8 cellular contexts compared by ENCODE assay signal in genomic region chr16:30941600-30942420, GRCh38. TPM values are rescaled to one million over a fixed set of nuclear protein-coding genes. Genes with fewer than 3 reads are reported as not detected.
DNase-seq lines count a peak whose midpoint lies in the region; ATAC-seq, FAIRE-seq and TF ChIP-seq lines count a peak whose summit lies in the region.

No MANE protein-coding gene starts in this region.

- no peaks in the 10 kb centered on the region for H3K9me3 ChIP-seq in colonic mucosa
- H3K9me3 ChIP-seq in HepG2 (ENCODE audit: low read length) = no peaks in the 10 kb centered on the region

- peak; percentile 92 for TF ChIP-seq RAD21 in HepG2 (CRISPR knock-in tag; IDR thresholded peaks at IDR 0.05)

- FAIRE-seq in HepG2 (lab: Jason Lieb, UNC) = peak; percentile 66

- H3K27me3 Mint-ChIP-seq in activated B cell treated with CpG ODN at 0.5 μM for 24 hours = no peaks in the 10 kb centered on the region

- peaks cover 22% of the 10 kb centered on the region for H3K4me1 Mint-ChIP-seq in activated B cell treated with CpG ODN at 0.5 μM for 24 hours

- H3K4me3 ChIP-seq in GM12875 (ENCODE audit: low read depth, low read length) = no peak overlapping the region
- H3K4me3 ChIP-seq in colonic mucosa = no peak overlapping the region
- H3K4me3 ChIP-seq in HepG2 (replicated peaks in 1 of 3; ENCODE audit: insufficient read depth in 1 of 3, low read depth in 2 of 3, low read length in 3 of 3) = peak overlapping the region in 2 of 3 experiments; percentile 32 to 54; a peak in 3 of 6 replicates

- CTCF ChIA-PET in activated B cell treated with CpG ODN at 0.5 μM for 24 hours (lab: Charles Lee) (interaction anchor here (0.6 to 4.2 kb wide), 13 partner anchors 8 to 512 kb away, joined by 3 to 40 read pairs (median 4); partner anchors contain the start of gene DCTPP1), HepG2 (lab: Yijun Ruan, JAX; ENCODE audit: low intra/inter-chr PET ratio, low total read pairs) (interaction anchor here (0.7 to 0.8 kb wide), 2 partner anchors 12 kb away, joined by 4 read pairs; no protein-coding TSS in a partner anchor)

- peak; percentile 19 for DNase-seq in NCI-H2029 treated with DMSO at 0.1 percent for 48 hours (lab: John Stamatoyannopoulos, UW)
- peak; percentile 62 for DNase-seq in activated B cell treated with CpG ODN at 0.5 μM for 24 hours
- DNase-seq in colonic mucosa = peak; percentile 84
- DNase-seq in HepG2 (ENCODE audit: low spot score) = peak; percentile 80
- DNase-seq in stimulated activated CD8-positive, alpha-beta memory T cell treated with anti-CD3 and anti-CD28 coated beads, Interleukin-4, amount 100 ng/mL, for 48 hours = peak; percentile 80

- H3K36me3 Mint-ChIP-seq in activated B cell treated with CpG ODN at 0.5 μM for 24 hours (ENCODE audit: low read depth) = peaks cover 12% of the 10 kb centered on the region

- no peak overlapping the region for H2AFZ ChIP-seq in HepG2 (ENCODE audit: low read length)

- WGBS in HepG2 (ENCODE audit: low lambda C conversion rate) = 49% methylated on average over 6 of the region's 15 CpGs

- POLR2A ChIA-PET in activated B cell treated with CpG ODN at 0.5 μM for 24 hours (lab: Charles Lee) = interaction anchor here (0.6 to 1.7 kb wide), 6 partner anchors 16 to 200 kb away, joined by 3 to 6 read pairs (median 4); partner anchors contain the start of genes KAT8, PHKG2 and SETD1A
- POLR2A ChIA-PET in HepG2 (lab: Yijun Ruan, JAX) = interaction anchor here (0.7 to 2.4 kb wide), 22 partner anchors 8 to 331 kb away, joined by 3 to 20 read pairs (median 4); partner anchors contain the start of genes FBXL19, HSD3B7, KAT8 and PRSS8

- no peaks in the 10 kb centered on the region for H3K79me2 ChIP-seq in HepG2 (ENCODE audit: insufficient read depth, low read length)

- H3K4me1 ChIP-seq in colonic mucosa (peaks cover 10% of the 10 kb centered on the region), HepG2 (ENCODE audit: insufficient read depth, low read length) (peaks cover 17% of the 10 kb centered on the region)

- peak overlapping the region; percentile 63 for H3K27ac Mint-ChIP-seq in activated B cell treated with CpG ODN at 0.5 μM for 24 hours

- TF ChIP-seq CTCF in 22Rv1 (IDR thresholded peaks at IDR 0.05) (peak; percentile 94), GM12875 (IDR thresholded peaks at IDR 0.05; ENCODE audit: borderline replicate concordance, insufficient read depth, low read depth, low read length) (peak; percentile 98), activated B cell treated with CpG ODN at 0.5 μM for 24 hours (IDR thresholded peaks at IDR 0.05) (peak; percentile 62), colonic mucosa (IDR thresholded peaks at IDR 0.05) (peak; percentile 89), HepG2 (CRISPR knock-in tag; IDR thresholded peaks at IDR 0.05) (peak; percentile 99)

- H3K36me3 ChIP-seq in colonic mucosa = no peaks in the 10 kb centered on the region
- peaks cover 10 to 23% of the 10 kb centered on the region in 2 experiments; a peak in 4 of 5 replicates for H3K36me3 ChIP-seq in HepG2 (replicated peaks in 1 of 2; ENCODE audit: control insufficient read depth in 1 of 2, insufficient read depth in 2 of 2, low read length in 2 of 2)

- in situ Hi-C loops in HepG2 (cut with HindIII; ENCODE audit: extremely low pct_ligation_motif_present, low pct_unique_long_range_greater_than_20kb) = no loop called here

- H3K4me2 ChIP-seq in HepG2 (ENCODE audit: low read depth, low read length) = peak overlapping the region; percentile 62

- H3K27ac ChIP-seq in 22Rv1 = no peak overlapping the region
- H3K27ac ChIP-seq in colonic mucosa = peak overlapping the region; percentile 55
- peak overlapping the region; percentile 37 for H3K27ac ChIP-seq in HepG2 (ENCODE audit: extremely low read length, insufficient read depth, low read length)

- H3K27me3 ChIP-seq in colonic mucosa (no peaks in the 10 kb centered on the region), HepG2 (ENCODE audit: control insufficient read depth in 1 of 2, insufficient read depth in 2 of 2, low read length in 2 of 2) (no peaks in the 10 kb centered on the region)

- H3K9me3 Mint-ChIP-seq in activated B cell treated with CpG ODN at 0.5 μM for 24 hours = no peaks in the 10 kb centered on the region

- H3K9ac ChIP-seq in colonic mucosa (ENCODE audit: low read depth in 2 of 2, low read length in 2 of 2) (peak overlapping the region in 1 of 2 donors; percentile 32), HepG2 (ENCODE audit: insufficient read depth, low read depth, low read length) (peak overlapping the region; percentile 48; the same call in 1 of the 2 replicates)

- TF ChIP-seq POLR2A in HepG2 (IDR thresholded peaks at IDR 0.05; ENCODE audit: insufficient read depth in 1 of 2, low read depth in 2 of 2, low read length in 2 of 2) = no peak

- no TSS peak for BruUV-seq in HepG2 (replicated peaks; lab: Mats Ljungman, UMichigan)

- intact Hi-C loops in activated B cell treated with CpG ODN at 0.5 μM for 24 hours (cut with micrococcal nuclease) = loop anchor here (1.0 kb wide), 3 partner anchors 8 to 98 kb away; no protein-coding TSS in a partner anchor
- intact Hi-C loops in colonic mucosa (cut with DNase I) = no loop called here
- intact Hi-C loops in HepG2 (cut with micrococcal nuclease; ENCODE audit: unreplicated experiment) = no loop called here

- H3K4me3 Mint-ChIP-seq in activated B cell treated with CpG ODN at 0.5 μM for 24 hours = peak overlapping the region; percentile 52

- H4K20me1 ChIP-seq in HepG2 (ENCODE audit: insufficient read depth, low read length) = no peaks in the 10 kb centered on the region

- TF ChIP-seq EP300 in HepG2 (IDR thresholded peaks at IDR 0.05; ENCODE audit: low read depth in 2 of 2, low read length in 2 of 2) (no peak), HepG2 (CRISPR knock-in tag; IDR thresholded peaks at IDR 0.05; ENCODE audit: borderline replicate concordance) (no peak)

- peak; percentile 79 for ATAC-seq in HG02763 (IDR thresholded peaks at IDR 0.05; ENCODE audit: unreplicated experiment)
- ATAC-seq in activated B cell treated with CpG ODN at 0.5 μM for 24 hours (ENCODE audit: low read depth) = peak; percentile 99
- peak; percentile 95 for ATAC-seq in HepG2

RNA-seq across cellular contexts. Expression of gene ORAI3, which starts 7.1 kb away (rescaled TPM):
- total RNA-seq in activated B cell treated with CpG ODN at 0.5 μM for 24 hours = 25.1 and 30.6 TPM in 2 replicates
- total RNA-seq in colonic mucosa = 10 to 100 TPM; 14.3 to 22.1 TPM
- total RNA-seq in HepG2 (2016; rRNA removed; fragmentation: Illumina TruSeq; extraction: Trizol) = 6.3 and 11.4 TPM in 2 replicates
- total RNA-seq in HepG2 (2016; cell fraction: cytosol; rRNA removed; fragmentation: Illumina TruSeq; extraction: Trizol; ENCODE audit: low read depth) = 3.1 and 3.3 TPM in 2 replicates
- 6.8 and 11.0 TPM in 2 replicates for total RNA-seq in HepG2 (2016; cell fraction: insoluble cytoplasmic fraction; rRNA removed; fragmentation: Illumina TruSeq; extraction: Trizol)
- 6.6 and 6.9 TPM in 2 replicates for total RNA-seq in HepG2 (2016; cell fraction: membrane; rRNA removed; fragmentation: Illumina TruSeq; extraction: Trizol)
- total RNA-seq in HepG2 (2016; cell fraction: nucleus; rRNA removed; fragmentation: Illumina TruSeq; extraction: Trizol) = 9.5 and 9.8 TPM in 2 replicates
- polyA plus RNA-seq in HepG2 (2011; rRNA removed) = 32.0 and 41.3 TPM in 2 replicates
- polyA plus RNA-seq in HepG2 (2011; cell fraction: cytosol; rRNA removed) = 40.6 and 43.1 TPM in 2 replicates
- 24.2 and 26.2 TPM in 2 replicates for polyA plus RNA-seq in HepG2 (2011; cell fraction: nucleus; rRNA removed)
- polyA plus RNA-seq in HepG2 (2012) = 8.4 and 8.8 TPM in 2 replicates
- polyA plus RNA-seq in HepG2 (2016; cell fraction: cytosol; fragmentation: Illumina TruSeq; extraction: Trizol; ENCODE audit: low read depth) = 2.0 and 3.1 TPM in 2 replicates
- polyA plus RNA-seq in HepG2 (2016; cell fraction: insoluble cytoplasmic fraction; fragmentation: Illumina TruSeq; extraction: Trizol; ENCODE audit: low read depth) = 6.2 and 7.6 TPM in 2 replicates
- polyA plus RNA-seq in HepG2 (2016; cell fraction: membrane; fragmentation: Illumina TruSeq; extraction: Trizol; ENCODE audit: low read depth) = 4.8 and 5.1 TPM in 2 replicates
- 14.8 and 15.7 TPM in 2 replicates for polyA plus RNA-seq in HepG2 (2016; cell fraction: nucleus; fragmentation: Illumina TruSeq; extraction: Trizol; ENCODE audit: insufficient read depth, low read depth)
- 9.3 and 112 TPM in 2 replicates for polyA minus RNA-seq in HepG2 (2011; rRNA and poly(A)+ RNA removed; ENCODE audit: low replicate concordance)
- 19.9 and 21.3 TPM in 2 replicates for polyA minus RNA-seq in HepG2 (2011; cell fraction: cytosol; rRNA and poly(A)+ RNA removed)
- polyA minus RNA-seq in HepG2 (2011; cell fraction: nucleus; rRNA and poly(A)+ RNA removed) = 9.7 and 16.2 TPM in 2 replicates

RNA-seq across cellular contexts. Expression of gene SETD1A, which starts 15.7 kb away (rescaled TPM):
- total RNA-seq in activated B cell treated with CpG ODN at 0.5 μM for 24 hours (29.6 and 32.8 TPM in 2 replicates), colonic mucosa (10 to 100 TPM; 11.6 to 15.9 TPM), HepG2 (2016; rRNA removed; fragmentation: Illumina TruSeq; extraction: Trizol) (3.6 and 5.6 TPM in 2 replicates)
- total RNA-seq in HepG2 (2016; cell fraction: cytosol; rRNA removed; fragmentation: Illumina TruSeq; extraction: Trizol; ENCODE audit: low read depth) = 7.1 and 10.5 TPM in 2 replicates
- total RNA-seq in HepG2 (2016; cell fraction: insoluble cytoplasmic fraction; rRNA removed; fragmentation: Illumina TruSeq; extraction: Trizol) = 3.1 and 5.4 TPM in 2 replicates
- total RNA-seq in HepG2 (2016; cell fraction: membrane; rRNA removed; fragmentation: Illumina TruSeq; extraction: Trizol) = 4.3 and 6.1 TPM in 2 replicates
- 6.3 and 8.6 TPM in 2 replicates for total RNA-seq in HepG2 (2016; cell fraction: nucleus; rRNA removed; fragmentation: Illumina TruSeq; extraction: Trizol)
- polyA plus RNA-seq in HepG2 (2011; rRNA removed) = 3.2 and 3.8 TPM in 2 replicates
- polyA plus RNA-seq in HepG2 (2011; cell fraction: cytosol; rRNA removed) = 1.6 and 2.0 TPM in 2 replicates
- 23.9 and 35.1 TPM in 2 replicates for polyA plus RNA-seq in HepG2 (2011; cell fraction: nucleus; rRNA removed)
- 15.4 and 28.2 TPM in 2 replicates for polyA plus RNA-seq in HepG2 (2012)
- 0.57 and 1.4 TPM in 2 replicates for polyA plus RNA-seq in HepG2 (2016; cell fraction: cytosol; fragmentation: Illumina TruSeq; extraction: Trizol; ENCODE audit: low read depth)
- polyA plus RNA-seq in HepG2 (2016; cell fraction: insoluble cytoplasmic fraction; fragmentation: Illumina TruSeq; extraction: Trizol; ENCODE audit: low read depth) = 10.9 and 15.4 TPM in 2 replicates
- polyA plus RNA-seq in HepG2 (2016; cell fraction: membrane; fragmentation: Illumina TruSeq; extraction: Trizol; ENCODE audit: low read depth) = 2.9 and 3.9 TPM in 2 replicates
- polyA plus RNA-seq in HepG2 (2016; cell fraction: nucleus; fragmentation: Illumina TruSeq; extraction: Trizol; ENCODE audit: insufficient read depth, low read depth) = 43.7 and 55.5 TPM in 2 replicates
- polyA minus RNA-seq in HepG2 (2011; rRNA and poly(A)+ RNA removed; ENCODE audit: low replicate concordance) = 5.5 and 8.7 TPM in 2 replicates
- polyA minus RNA-seq in HepG2 (2011; cell fraction: cytosol; rRNA and poly(A)+ RNA removed) = 2.8 and 3.1 TPM in 2 replicates
- polyA minus RNA-seq in HepG2 (2011; cell fraction: nucleus; rRNA and poly(A)+ RNA removed) = 7.0 and 11.2 TPM in 2 replicates

RNA-seq across cellular contexts. Expression of gene FBXL19, which starts 18.4 kb away (rescaled TPM):
- total RNA-seq in activated B cell treated with CpG ODN at 0.5 μM for 24 hours (20.3 and 24.2 TPM in 2 replicates), colonic mucosa (10 to 100 TPM; 21.9 to 44.8 TPM), HepG2 (2016; rRNA removed; fragmentation: Illumina TruSeq; extraction: Trizol) (7.4 and 13.7 TPM in 2 replicates)
- total RNA-seq in HepG2 (2016; cell fraction: cytosol; rRNA removed; fragmentation: Illumina TruSeq; extraction: Trizol; ENCODE audit: low read depth) = 0.88 and 1.0 TPM in 2 replicates
- total RNA-seq in HepG2 (2016; cell fraction: insoluble cytoplasmic fraction; rRNA removed; fragmentation: Illumina TruSeq; extraction: Trizol) = 7.5 and 14.8 TPM in 2 replicates
- 3.5 and 3.7 TPM in 2 replicates for total RNA-seq in HepG2 (2016; cell fraction: membrane; rRNA removed; fragmentation: Illumina TruSeq; extraction: Trizol)
- total RNA-seq in HepG2 (2016; cell fraction: nucleus; rRNA removed; fragmentation: Illumina TruSeq; extraction: Trizol) = 7.2 and 8.5 TPM in 2 replicates
- polyA plus RNA-seq in HepG2 (2011; rRNA removed) = 6.0 and 10.1 TPM in 2 replicates
- polyA plus RNA-seq in HepG2 (2011; cell fraction: cytosol; rRNA removed) = 4.8 and 8.3 TPM in 2 replicates
- polyA plus RNA-seq in HepG2 (2011; cell fraction: nucleus; rRNA removed) = 32.6 and 42.1 TPM in 2 replicates
- 6.0 and 7.5 TPM in 2 replicates for polyA plus RNA-seq in HepG2 (2012)
- 0.59 and 0.62 TPM in 2 replicates for polyA plus RNA-seq in HepG2 (2016; cell fraction: cytosol; fragmentation: Illumina TruSeq; extraction: Trizol; ENCODE audit: low read depth)
- polyA plus RNA-seq in HepG2 (2016; cell fraction: insoluble cytoplasmic fraction; fragmentation: Illumina TruSeq; extraction: Trizol; ENCODE audit: low read depth) = 8.3 and 8.7 TPM in 2 replicates
- 2.0 and 2.5 TPM in 2 replicates for polyA plus RNA-seq in HepG2 (2016; cell fraction: membrane; fragmentation: Illumina TruSeq; extraction: Trizol; ENCODE audit: low read depth)
- 18.4 and 19.3 TPM in 2 replicates for polyA plus RNA-seq in HepG2 (2016; cell fraction: nucleus; fragmentation: Illumina TruSeq; extraction: Trizol; ENCODE audit: insufficient read depth, low read depth)
- 9.2 and 19.5 TPM in 2 replicates for polyA minus RNA-seq in HepG2 (2011; rRNA and poly(A)+ RNA removed; ENCODE audit: low replicate concordance)
- 8.9 and 9.6 TPM in 2 replicates for polyA minus RNA-seq in HepG2 (2011; cell fraction: cytosol; rRNA and poly(A)+ RNA removed)
- polyA minus RNA-seq in HepG2 (2011; cell fraction: nucleus; rRNA and poly(A)+ RNA removed) = 6.3 and 7.0 TPM in 2 replicates

RNA-seq across cellular contexts. Expression of gene HSD3B7, which starts 43.2 kb away (rescaled TPM):
- 1.3 and 1.6 TPM in 2 replicates for total RNA-seq in activated B cell treated with CpG ODN at 0.5 μM for 24 hours
- 10 to 100 TPM; 19.0 to 20.9 TPM for total RNA-seq in colonic mucosa
- 58.8 and 69.7 TPM in 2 replicates for total RNA-seq in HepG2 (2016; rRNA removed; fragmentation: Illumina TruSeq; extraction: Trizol)
- 12.1 and 14.2 TPM in 2 replicates for total RNA-seq in HepG2 (2016; cell fraction: cytosol; rRNA removed; fragmentation: Illumina TruSeq; extraction: Trizol; ENCODE audit: low read depth)
- 53.9 and 70.3 TPM in 2 replicates for total RNA-seq in HepG2 (2016; cell fraction: insoluble cytoplasmic fraction; rRNA removed; fragmentation: Illumina TruSeq; extraction: Trizol)
- 26.6 and 27.7 TPM in 2 replicates for total RNA-seq in HepG2 (2016; cell fraction: membrane; rRNA removed; fragmentation: Illumina TruSeq; extraction: Trizol)
- 36.3 and 39.5 TPM in 2 replicates for total RNA-seq in HepG2 (2016; cell fraction: nucleus; rRNA removed; fragmentation: Illumina TruSeq; extraction: Trizol)
- 32.9 and 40.9 TPM in 2 replicates for polyA plus RNA-seq in HepG2 (2011; rRNA removed)
- polyA plus RNA-seq in HepG2 (2011; cell fraction: cytosol; rRNA removed) = 29.8 and 45.1 TPM in 2 replicates
- polyA plus RNA-seq in HepG2 (2011; cell fraction: nucleus; rRNA removed) = 63.4 and 68.4 TPM in 2 replicates
- 14.8 and 17.8 TPM in 2 replicates for polyA plus RNA-seq in HepG2 (2012)
- 10.6 and 11.9 TPM in 2 replicates for polyA plus RNA-seq in HepG2 (2016; cell fraction: cytosol; fragmentation: Illumina TruSeq; extraction: Trizol; ENCODE audit: low read depth)
- polyA plus RNA-seq in HepG2 (2016; cell fraction: insoluble cytoplasmic fraction; fragmentation: Illumina TruSeq; extraction: Trizol; ENCODE audit: low read depth) = 43.4 and 50.5 TPM in 2 replicates
- 18.0 and 19.2 TPM in 2 replicates for polyA plus RNA-seq in HepG2 (2016; cell fraction: membrane; fragmentation: Illumina TruSeq; extraction: Trizol; ENCODE audit: low read depth)
- 69.7 and 71.0 TPM in 2 replicates for polyA plus RNA-seq in HepG2 (2016; cell fraction: nucleus; fragmentation: Illumina TruSeq; extraction: Trizol; ENCODE audit: insufficient read depth, low read depth)
- polyA minus RNA-seq in HepG2 (2011; rRNA and poly(A)+ RNA removed; ENCODE audit: low replicate concordance) = 11.6 and 56.6 TPM in 2 replicates
- 19.8 and 20.1 TPM in 2 replicates for polyA minus RNA-seq in HepG2 (2011; cell fraction: cytosol; rRNA and poly(A)+ RNA removed)
- 5.0 and 5.8 TPM in 2 replicates for polyA minus RNA-seq in HepG2 (2011; cell fraction: nucleus; rRNA and poly(A)+ RNA removed)

RNA-seq across cellular contexts. Expression of gene CTF1, which starts 45.4 kb away (rescaled TPM):
- total RNA-seq in activated B cell treated with CpG ODN at 0.5 μM for 24 hours (0.56 and 0.62 TPM in 2 replicates), colonic mucosa (1 to 10 TPM in 1 of 2 donors, under 1 TPM in 1; 0.72 to 1.6 TPM), HepG2 (2016; rRNA removed; fragmentation: Illumina TruSeq; extraction: Trizol) (0.11 and 0.13 TPM in 2 replicates)
- 0.18 and 0.20 TPM in 2 replicates for total RNA-seq in HepG2 (2016; cell fraction: cytosol; rRNA removed; fragmentation: Illumina TruSeq; extraction: Trizol; ENCODE audit: low read depth)
- total RNA-seq in HepG2 (2016; cell fraction: insoluble cytoplasmic fraction; rRNA removed; fragmentation: Illumina TruSeq; extraction: Trizol) = 0.19 TPM in 1 of 2 replicates, not detected in the other
- total RNA-seq in HepG2 (2016; cell fraction: membrane; rRNA removed; fragmentation: Illumina TruSeq; extraction: Trizol) = 0.19 and 0.31 TPM in 2 replicates
- total RNA-seq in HepG2 (2016; cell fraction: nucleus; rRNA removed; fragmentation: Illumina TruSeq; extraction: Trizol) = not detected in 2 replicates
- 1.8 and 2.6 TPM in 2 replicates for polyA plus RNA-seq in HepG2 (2011; rRNA removed)
- 1.5 and 1.6 TPM in 2 replicates for polyA plus RNA-seq in HepG2 (2011; cell fraction: cytosol; rRNA removed)
- 1.7 and 2.3 TPM in 2 replicates for polyA plus RNA-seq in HepG2 (2011; cell fraction: nucleus; rRNA removed)
- 0.57 and 0.99 TPM in 2 replicates for polyA plus RNA-seq in HepG2 (2012)
- 0.20 and 0.23 TPM in 2 replicates for polyA plus RNA-seq in HepG2 (2016; cell fraction: cytosol; fragmentation: Illumina TruSeq; extraction: Trizol; ENCODE audit: low read depth)
- polyA plus RNA-seq in HepG2 (2016; cell fraction: insoluble cytoplasmic fraction; fragmentation: Illumina TruSeq; extraction: Trizol; ENCODE audit: low read depth) = 0.44 and 0.81 TPM in 2 replicates
- 0.44 and 0.47 TPM in 2 replicates for polyA plus RNA-seq in HepG2 (2016; cell fraction: membrane; fragmentation: Illumina TruSeq; extraction: Trizol; ENCODE audit: low read depth)
- 0.28 and 0.49 TPM in 2 replicates for polyA plus RNA-seq in HepG2 (2016; cell fraction: nucleus; fragmentation: Illumina TruSeq; extraction: Trizol; ENCODE audit: insufficient read depth, low read depth)
- polyA minus RNA-seq in HepG2 (2011; rRNA and poly(A)+ RNA removed; ENCODE audit: low replicate concordance) = 0.94 and 3.5 TPM in 2 replicates
- polyA minus RNA-seq in HepG2 (2011; cell fraction: cytosol; rRNA and poly(A)+ RNA removed) = 0.49 and 0.97 TPM in 2 replicates
- polyA minus RNA-seq in HepG2 (2011; cell fraction: nucleus; rRNA and poly(A)+ RNA removed) = 0.25 and 0.77 TPM in 2 replicates

Comparison
In these comparisons a context has a peak if more than half of its experiments do, and no peak if none do; other contexts are left out.
1. H3K4me3 ChIP-seq: peak in HepG2 (2 of 3); none in GM12875 (single experiment) and colonic mucosa (single experiment).
2. DNase-seq: peak in every context shown above with its lines; median percentile 84 in colonic mucosa; 80 in HepG2; 80 in stimulated activated CD8-positive, alpha-beta memory T cell treated with anti-CD3 and anti-CD28 coated beads, Interleukin-4, amount 100 ng/mL, for 48 hours; 62 in activated B cell treated with CpG ODN at 0.5 μM for 24 hours; 19 in NCI-H2029 treated with DMSO at 0.1 percent for 48 hours.
3. Peak in every context shown above with its lines, with median percentiles within 50 percentile points of each other: CTCF ChIP-seq and ATAC-seq.